ENCODE assay signal across 10 cellular contexts in genomic region chr3:130137685-130138084, GRCh38. TPM values are rescaled to one million over a fixed set of nuclear protein-coding genes. Genes with fewer than 3 reads are reported as not detected.
"Had no signal": no experiment of that assay in that cellular context is flagged by ENCODE, and none has a peak within 500 bp of the region (broad histone marks: within the 10 kb centered on the region; RNA-seq: fewer than 3 reads in every experiment).

No MANE protein-coding gene starts in this region.

RNA-seq across cellular contexts. Expression of gene ALG1L2, which starts 56.1 kb away (rescaled TPM):
- total RNA-seq: stomach, subcutaneous adipose tissue, suprapubic skin, temporal lobe, testis, thoracic aorta, tibial nerve, transverse colon, vagina had no signal
- polyA plus RNA-seq: stomach, urinary bladder had no signal
